ENCODE assay signal across 31 cellular contexts in the genomic region with DNA sequence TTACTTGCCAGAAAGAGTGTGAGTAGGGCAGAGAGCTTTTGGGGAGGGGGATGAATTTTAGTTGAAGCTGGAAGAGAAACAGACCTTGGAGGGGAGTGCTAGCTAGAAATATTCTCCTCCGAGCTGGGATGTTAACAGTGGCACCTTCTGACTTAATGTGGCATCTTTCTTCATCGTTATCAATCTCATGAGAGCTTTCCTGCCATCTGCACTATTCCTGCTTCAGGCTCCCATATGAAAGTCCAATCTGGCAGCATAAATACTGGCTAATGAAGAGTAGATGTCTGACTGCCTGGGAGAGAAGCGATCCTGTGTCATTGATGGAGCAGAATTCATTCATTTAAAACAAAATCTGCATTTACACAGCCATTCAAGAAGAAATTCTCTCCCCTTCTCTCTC.
DNase-seq lines count a peak whose midpoint lies in the region; ATAC-seq and TF ChIP-seq lines count a peak whose summit lies in the region.
"Had no signal": no experiment of that assay in that cellular context is flagged by ENCODE, and none has a peak within 500 bp of the region (broad histone marks: within the 10 kb centered on the region; RNA-seq: fewer than 3 reads in every experiment).

No MANE protein-coding gene starts in this region.

- no peaks in the 10 kb centered on the region for H3K4me1 ChIP-seq in breast epithelium
- H3K4me1 ChIP-seq in mucosa of descending colon (ENCODE audit: low read depth) = no peaks in the 10 kb centered on the region
- H3K4me1 ChIP-seq: ascending aorta, Caco-2, left lung, suprapubic skin had no signal

- no peaks in the 10 kb centered on the region for H3K4me1 Mint-ChIP-seq in MCF 10A (ENCODE audit: insufficient read depth, unreplicated experiment)
- H3K4me1 Mint-ChIP-seq in nephron progenitor cell = peaks cover 58% of the 10 kb centered on the region
- H3K4me1 Mint-ChIP-seq in WTC11 = peaks cover 43% of the 10 kb centered on the region
- H3K4me1 Mint-ChIP-seq: activated CD4-positive, alpha-beta T cell treated with anti-CD3 and anti-CD28 coated beads, Interleukin-2, amount 10 ng/mL, durations not matched to agents 24 days and 14 days; naive B cell had no signal

- H3K4me3 Mint-ChIP-seq in MCF 10A (ENCODE audit: unreplicated experiment) = no peak overlapping the region
- no peak overlapping the region for H3K4me3 Mint-ChIP-seq in nephron progenitor cell
- H3K4me3 Mint-ChIP-seq in WTC11 = no peak overlapping the region
- H3K4me3 Mint-ChIP-seq: activated CD4-positive, alpha-beta T cell treated with anti-CD3 and anti-CD28 coated beads, Interleukin-2, amount 10 ng/mL, durations not matched to agents 24 days and 14 days; activated naive CD8-positive, alpha-beta T cell; effector memory CD8-positive, alpha-beta T cell; naive B cell had no signal

- TF ChIP-seq CTCF in breast epithelium (IDR thresholded peaks at IDR 0.05) (no peak), MCF 10A (IDR thresholded peaks at IDR 0.05; ENCODE audit: unreplicated experiment) (no peak), nephron progenitor cell (IDR thresholded peaks at IDR 0.05) (no peak), mucosa of descending colon (IDR thresholded peaks at IDR 0.05) (no peak), WTC11 (IDR thresholded peaks at IDR 0.05) (no peak), GM10266 (IDR thresholded peaks at IDR 0.05; ENCODE audit: control insufficient read depth, insufficient read depth, low read depth, missing control alignments) (no peak)

- DNase-seq in breast epithelium (ENCODE audit: low spot score in 2 of 2) (no peak), MCF 10A (ENCODE audit: unreplicated experiment) (no peak), nephron progenitor cell (no peak), RPMI8226 (no peak), mucosa of descending colon (no peak), WTC11 (ENCODE audit: low spot score) (no peak), GM10266 (ENCODE audit: extremely low spot score) (no peak)
- DNase-seq: 8988T; activated CD4-positive, alpha-beta T cell treated with anti-CD3 and anti-CD28 coated beads, Interleukin-2, amount 10 ng/mL, durations not matched to agents 24 days and 14 days; activated effector memory CD4-positive, alpha-beta T cell treated with Interleukin-2 at 50 U/mL for 16 hours; Caco-2; cortex of kidney; DND-41; effector memory CD8-positive, alpha-beta T cell; erythroblast; GF-D8; glutamatergic neuron; left lung; naive B cell; NCI-H1048; NCI-H187 treated with DMSO at 0.1 percent for 48 hours; NCI-H2227 treated with DMSO at 0.1 percent for 48 hours; NCI-H748 treated with DMSO at 0.1 percent for 48 hours; SIG-M5; small intestine; stimulated activated naive CD4-positive, alpha-beta T cell had no signal

- H3K4me3 ChIP-seq in breast epithelium = peak overlapping the region in 1 of 3 donors; percentile 19
- H3K4me3 ChIP-seq in mucosa of descending colon = no peak overlapping the region
- H3K4me3 ChIP-seq: ascending aorta, left lung, suprapubic skin had no signal

- H3K27ac ChIP-seq in breast epithelium (peak overlapping the region; percentile 56 to 72), cingulate gyrus (ENCODE audit: low read depth, low read length) (peak overlapping the region; percentile 76)
- H3K27ac ChIP-seq: ascending aorta, C4-2B, left lung, suprapubic skin had no signal

- no peak overlapping the region for H3K27ac Mint-ChIP-seq in MCF 10A (ENCODE audit: low read depth, unreplicated experiment)
- peak overlapping the region; percentile 33 for H3K27ac Mint-ChIP-seq in nephron progenitor cell
- no peak overlapping the region for H3K27ac Mint-ChIP-seq in WTC11
- H3K27ac Mint-ChIP-seq: activated CD4-positive, alpha-beta T cell treated with anti-CD3 and anti-CD28 coated beads, Interleukin-2, amount 10 ng/mL, durations not matched to agents 24 days and 14 days; activated naive CD8-positive, alpha-beta T cell; effector memory CD8-positive, alpha-beta T cell; naive B cell had no signal

- TF ChIP-seq POLR2A in breast epithelium (IDR thresholded peaks at IDR 0.05) = no peak

- no peaks in the 10 kb centered on the region for H3K9me3 ChIP-seq in breast epithelium
- no peaks in the 10 kb centered on the region for H3K9me3 ChIP-seq in mucosa of descending colon
- H3K9me3 ChIP-seq: ascending aorta, left lung, suprapubic skin had no signal

- H3K36me3 ChIP-seq in breast epithelium (no peaks in the 10 kb centered on the region), mucosa of descending colon (ENCODE audit: low read depth) (no peaks in the 10 kb centered on the region)
- H3K36me3 ChIP-seq: ascending aorta, left lung, suprapubic skin had no signal

- H3K36me3 Mint-ChIP-seq in MCF 10A (ENCODE audit: insufficient read depth, unreplicated experiment) (no peaks in the 10 kb centered on the region), nephron progenitor cell (ENCODE audit: low read depth) (no peaks in the 10 kb centered on the region), WTC11 (no peaks in the 10 kb centered on the region)
- H3K36me3 Mint-ChIP-seq: activated naive CD8-positive, alpha-beta T cell; naive B cell had no signal

- H3K27me3 Mint-ChIP-seq in MCF 10A (ENCODE audit: insufficient read depth, unreplicated experiment) (no peaks in the 10 kb centered on the region), nephron progenitor cell (ENCODE audit: low read depth, poor library complexity) (peaks cover 6% of the 10 kb centered on the region), WTC11 (ENCODE audit: low read depth) (peaks cover 36% of the 10 kb centered on the region)
- H3K27me3 Mint-ChIP-seq: activated CD4-positive, alpha-beta T cell treated with anti-CD3 and anti-CD28 coated beads, Interleukin-2, amount 10 ng/mL, durations not matched to agents 24 days and 14 days; activated naive CD8-positive, alpha-beta T cell; effector memory CD8-positive, alpha-beta T cell had no signal

- H3K27me3 ChIP-seq in breast epithelium = no peaks in the 10 kb centered on the region
- H3K27me3 ChIP-seq: ascending aorta, left lung, suprapubic skin had no signal

- H3K9me3 Mint-ChIP-seq in MCF 10A (ENCODE audit: unreplicated experiment) = peaks cover 12% of the 10 kb centered on the region
- no peaks in the 10 kb centered on the region for H3K9me3 Mint-ChIP-seq in nephron progenitor cell
- no peaks in the 10 kb centered on the region for H3K9me3 Mint-ChIP-seq in WTC11
- H3K9me3 Mint-ChIP-seq: activated CD4-positive, alpha-beta T cell treated with anti-CD3 and anti-CD28 coated beads, Interleukin-2, amount 10 ng/mL, durations not matched to agents 24 days and 14 days had no signal

- CTCF ChIA-PET in MCF 10A (lab: Yijun Ruan, JAX) = interaction anchor here (0.6 kb wide), 1 partner anchor 11 kb away, joined by 3 read pairs; no protein-coding TSS in a partner anchor
- CTCF ChIA-PET in WTC11 (lab: Charles Lee) = interaction anchor here (0.7 kb wide), 1 partner anchor 14 kb away, joined by 3 read pairs; no protein-coding TSS in a partner anchor

- POLR2A ChIA-PET in MCF 10A (lab: Yijun Ruan, JAX) (no interaction called here), WTC11 (lab: Charles Lee) (no interaction called here)

- ATAC-seq in mucosa of descending colon (no peak), WTC11 (no peak)
- ATAC-seq: effector memory CD8-positive, alpha-beta T cell; left lung had no signal

- intact Hi-C loops in breast epithelium (cut with DNase I; ENCODE audit: low total_unique reads) = no loop called here
- intact Hi-C loops in MCF 10A (cut with micrococcal nuclease) = no loop called here
- intact Hi-C loops in mucosa of descending colon (cut with DNase I, micrococcal nuclease) = no loop called here

- no TSS peak for BruUV-seq in MCF 10A (replicated peaks; lab: Mats Ljungman, UMichigan)

TF ChIP-seq in WTC11, 78 proteins besides CTCF, POLR2A, EP300 and RAD21:
- TF ChIP-seq NR2C2 (CRISPR knock-in tag; IDR thresholded peaks at IDR 0.05) = no peak
- TF ChIP-seq ZNF671 (CRISPR knock-in tag; IDR thresholded peaks at IDR 0.05) = no peak
- TF ChIP-seq, protein P1, sequence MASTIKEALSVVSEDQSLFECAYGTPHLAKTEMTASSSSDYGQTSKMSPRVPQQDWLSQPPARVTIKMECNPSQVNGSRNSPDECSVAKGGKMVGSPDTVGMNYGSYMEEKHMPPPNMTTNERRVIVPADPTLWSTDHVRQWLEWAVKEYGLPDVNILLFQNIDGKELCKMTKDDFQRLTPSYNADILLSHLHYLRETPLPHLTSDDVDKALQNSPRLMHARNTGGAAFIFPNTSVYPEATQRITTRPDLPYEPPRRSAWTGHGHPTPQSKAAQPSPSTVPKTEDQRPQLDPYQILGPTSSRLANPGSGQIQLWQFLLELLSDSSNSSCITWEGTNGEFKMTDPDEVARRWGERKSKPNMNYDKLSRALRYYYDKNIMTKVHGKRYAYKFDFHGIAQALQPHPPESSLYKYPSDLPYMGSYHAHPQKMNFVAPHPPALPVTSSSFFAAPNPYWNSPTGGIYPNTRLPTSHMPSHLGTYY (CRISPR knock-in tag; IDR thresholded peaks at IDR 0.05) = no peak
